23 cellular contexts compared by ENCODE assay signal in genomic region chr7:17054836-17055235, GRCh38.
"Had no signal": no experiment of that assay in that cellular context is flagged by ENCODE, and none has a peak within 500 bp of the region (broad histone marks: within the 10 kb centered on the region; RNA-seq: fewer than 3 reads in every experiment).

No MANE protein-coding gene starts in this region.

- H2AFZ ChIP-seq: hepatocyte had no signal

- H3K4me3 ChIP-seq: dorsolateral prefrontal cortex, esophagus squamous epithelium, hepatocyte, mucosa of descending colon, ovary, suprapubic skin, thyroid gland, upper lobe of left lung, uterus had no signal

- H3K27ac Mint-ChIP-seq: natural killer cell; progenitor cell of endocrine pancreas; stimulated activated effector memory CD8-positive, alpha-beta T cell treated with anti-CD3 and anti-CD28 coated beads, Interleukin-12 subunit alpha, Interleukin-12 subunit beta, amount 100 ng/mL, for 72 hours had no signal

- H3K9me3 Mint-ChIP-seq: natural killer cell; neural crest cell; stimulated activated effector memory CD8-positive, alpha-beta T cell treated with anti-CD3 and anti-CD28 coated beads, Interleukin-12 subunit alpha, Interleukin-12 subunit beta, amount 100 ng/mL, for 72 hours had no signal

- H3K27me3 Mint-ChIP-seq: progenitor cell of endocrine pancreas had no signal

- H3K9me3 ChIP-seq: esophagus squamous epithelium, mucosa of descending colon, ovary, suprapubic skin, thyroid gland, upper lobe of left lung, uterus had no signal

- FAIRE-seq: endometrium had no signal

- H3K4me1 Mint-ChIP-seq: natural killer cell, neural crest cell had no signal

- H3K36me3 Mint-ChIP-seq: natural killer cell; stimulated activated effector memory CD8-positive, alpha-beta T cell treated with anti-CD3 and anti-CD28 coated beads, Interleukin-12 subunit alpha, Interleukin-12 subunit beta, amount 100 ng/mL, for 72 hours had no signal

- H3K27me3 ChIP-seq: dorsolateral prefrontal cortex, esophagus squamous epithelium, hepatocyte, ovary, suprapubic skin, thyroid gland, upper lobe of left lung, uterus had no signal

- H3K4me1 ChIP-seq: suprapubic skin, thyroid gland, uterus had no signal

- H3K4me2 ChIP-seq: hepatocyte had no signal

- H3K36me3 ChIP-seq: esophagus squamous epithelium, ovary, suprapubic skin, thyroid gland, upper lobe of left lung, uterus had no signal

- ATAC-seq: mucosa of descending colon; natural killer cell; right cardiac atrium; stimulated activated effector memory CD8-positive, alpha-beta T cell treated with anti-CD3 and anti-CD28 coated beads, Interleukin-12 subunit alpha, Interleukin-12 subunit beta, amount 100 ng/mL, for 72 hours; stimulated activated naive CD8-positive, alpha-beta T cell treated with anti-CD3 and anti-CD28 coated beads, Interleukin-15, Interleukin-2, amounts not matched to agents 100 U/mL and 50 U/mL, for 24 hours had no signal

- DNase-seq: cortex of kidney; dorsolateral prefrontal cortex; effector memory CD4-positive, alpha-beta T cell; esophagus squamous epithelium; foreskin melanocyte; head of caudate nucleus; kidney glomerular epithelial cell; mucosa of descending colon; natural killer cell; ovary; right cardiac atrium; stimulated activated CD4-positive, alpha-beta T cell treated with anti-CD3 and anti-CD28 coated beads, Interleukin-4, amount 100 ng/mL, for 1 hour; stimulated activated CD8-positive, alpha-beta memory T cell treated with anti-CD3 and anti-CD28 coated beads, Interleukin-4, amount 100 ng/mL, for 48 hours; stimulated activated naive CD8-positive, alpha-beta T cell treated with anti-CD3 and anti-CD28 coated beads, Interleukin-15, Interleukin-2, amounts not matched to agents 100 U/mL and 50 U/mL, for 24 hours; thyroid gland; upper lobe of left lung; uterus had no signal

- H3K79me2 ChIP-seq: hepatocyte had no signal

- H3K27ac ChIP-seq: dorsolateral prefrontal cortex, esophagus squamous epithelium, hepatocyte, ovary, suprapubic skin, thyroid gland, upper lobe of left lung, uterus had no signal

- H3K4me3 Mint-ChIP-seq: natural killer cell; neural crest cell; stimulated activated effector memory CD8-positive, alpha-beta T cell treated with anti-CD3 and anti-CD28 coated beads, Interleukin-12 subunit alpha, Interleukin-12 subunit beta, amount 100 ng/mL, for 72 hours had no signal
